ENCODE assay signal across 1 cellular context in genomic region chr7:112091768-112092167, GRCh38.
TF ChIP-seq lines count a peak whose summit lies in the region.

No MANE protein-coding gene starts in this region.

TF ChIP-seq in WTC11, 78 proteins besides CTCF, POLR2A, EP300 and RAD21 (continued from another document):
- TF ChIP-seq AFF4 (CRISPR knock-in tag; IDR thresholded peaks at IDR 0.05; ENCODE audit: borderline replicate concordance) (no peak), FOXP4 (CRISPR knock-in tag; IDR thresholded peaks at IDR 0.05) (no peak), ZBTB43 (CRISPR knock-in tag; IDR thresholded peaks at IDR 0.05) (no peak), E2F5 (CRISPR knock-in tag; IDR thresholded peaks at IDR 0.05) (no peak), USF1 (CRISPR knock-in tag; IDR thresholded peaks at IDR 0.05) (no peak), ZNF232 (CRISPR knock-in tag; IDR thresholded peaks at IDR 0.05) (no peak), PRRX2 (CRISPR knock-in tag; IDR thresholded peaks at IDR 0.05) (no peak), ZNF532 (CRISPR knock-in tag; IDR thresholded peaks at IDR 0.05; ENCODE audit: borderline replicate concordance) (no peak), SP1 (CRISPR knock-in tag; conservative IDR thresholded peaks at IDR 0.05) (no peak), E2F4 (CRISPR knock-in tag; IDR thresholded peaks at IDR 0.05; ENCODE audit: borderline replicate concordance, low read depth) (no peak)
